ENCODE assay signal across 14 cellular contexts in the genomic region with DNA sequence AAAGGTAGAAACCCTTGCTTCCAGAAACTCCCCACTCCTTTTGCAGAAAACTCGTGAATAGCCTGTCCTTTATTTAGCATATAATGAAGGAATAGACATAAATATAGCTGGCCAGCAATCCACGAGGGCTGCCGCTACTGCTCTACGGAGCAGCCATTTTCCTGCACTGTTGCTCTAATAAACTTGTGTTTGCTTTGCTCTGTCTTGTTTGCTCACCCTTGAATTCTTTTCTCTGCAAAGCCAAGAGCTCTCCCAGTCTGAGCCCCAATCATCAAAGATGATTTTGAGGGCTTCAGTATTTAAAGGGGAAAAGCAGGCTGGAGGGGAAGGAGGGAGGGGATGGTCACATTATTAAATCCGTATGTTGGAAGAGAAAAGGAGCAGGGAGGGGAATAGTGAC. TPM values are rescaled to one million over a fixed set of nuclear protein-coding genes. Genes with fewer than 3 reads are reported as not detected.
DNase-seq lines count a peak whose midpoint lies in the region; ATAC-seq and TF ChIP-seq lines count a peak whose summit lies in the region.
"Had no signal": no experiment of that assay in that cellular context is flagged by ENCODE, and none has a peak within 500 bp of the region (broad histone marks: within the 10 kb centered on the region; RNA-seq: fewer than 3 reads in every experiment).

No MANE protein-coding gene starts in this region.

- H4K8ac ChIP-seq in mesenchymal stem cell (ENCODE audit: low read length), result no peak overlapping the region

- H2BK5ac ChIP-seq in mesenchymal stem cell (ENCODE audit: low read depth, low read length, poor library complexity, severe bottlenecking), result no peak overlapping the region

- CTCF ChIA-PET in MCF 10A (lab: Yijun Ruan, JAX), result interaction anchor here (0.6 kb wide), 1 partner anchor 117 kb away, joined by 3 read pairs; no protein-coding TSS in a partner anchor
- CTCF ChIA-PET in WTC11 (lab: Charles Lee), result interaction anchor here (0.7 kb wide), 1 partner anchor 66 kb away, joined by 4 read pairs; no protein-coding TSS in a partner anchor

- H2AK5ac ChIP-seq in mesenchymal stem cell (ENCODE audit: low read length, severe bottlenecking), result no peak overlapping the region

- no peak overlapping the region for H3K27ac ChIP-seq in mesenchymal stem cell (ENCODE audit: low read length, poor library complexity, severe bottlenecking)
- peak overlapping the region; percentile 17 to 45 for H3K27ac ChIP-seq in uterus
- H3K27ac ChIP-seq in ascending aorta, result no peak overlapping the region

- peak overlapping the region; percentile 77 for H3K9ac ChIP-seq in mesenchymal stem cell (ENCODE audit: low read length)

- peak; percentile 35 to 65 for DNase-seq in T47D (ENCODE audit: low read depth in 1 of 2, low spot score in 1 of 2)
- DNase-seq in MCF 10A (ENCODE audit: unreplicated experiment), result no peak
- DNase-seq in WTC11 (ENCODE audit: low spot score), result no peak
- no peak for DNase-seq in mesenchymal stem cell
- DNase-seq in uterus, result no peak
- no peak for DNase-seq in GDM1 (lab: John Stamatoyannopoulos, UW)
- no peak for DNase-seq in ascending aorta (ENCODE audit: low spot score in 2 of 2)
- DNase-seq: activated CD8-positive, alpha-beta memory T cell treated with anti-CD3 and anti-CD28 coated beads for 24 hours; activated gamma-delta T cell; NCI-H2171 treated with DMSO at 0.1 percent for 48 hours; nucleus accumbens; small intestine had no signal

- POLR2A ChIA-PET in MCF 10A (lab: Yijun Ruan, JAX), result no interaction called here
- POLR2A ChIA-PET in WTC11 (lab: Charles Lee), result no interaction called here

- H2AFZ ChIP-seq in mesenchymal stem cell (ENCODE audit: low read depth, low read length), result no peak overlapping the region

- H3K27ac Mint-ChIP-seq in MCF 10A (ENCODE audit: low read depth, unreplicated experiment) (no peak overlapping the region), WTC11 (peak overlapping the region; percentile 68; the same call in 1 of the 2 replicates)
- H3K27ac Mint-ChIP-seq: stimulated activated naive CD8-positive, alpha-beta T cell treated with anti-CD3 and anti-CD28 coated beads, Interleukin-15, Interleukin-2, amounts not matched to agents 100 ng/mL and 50 ng/mL, for 24 hours had no signal

- H2BK120ac ChIP-seq in mesenchymal stem cell (ENCODE audit: low read depth, low read length), result no peak overlapping the region

- H3K4me3 Mint-ChIP-seq in MCF 10A (ENCODE audit: unreplicated experiment) (no peak overlapping the region), WTC11 (no peak overlapping the region)
- H3K4me3 Mint-ChIP-seq: stimulated activated naive CD8-positive, alpha-beta T cell treated with anti-CD3 and anti-CD28 coated beads, Interleukin-15, Interleukin-2, amounts not matched to agents 100 ng/mL and 50 ng/mL, for 24 hours had no signal

- 80% methylated on average over 5 of the region's 5 CpGs for WGBS in mesenchymal stem cell

- no peak overlapping the region for H3K14ac ChIP-seq in mesenchymal stem cell (ENCODE audit: low read length in 2 of 2)

- no peak for TF ChIP-seq POLR2A in uterus (IDR thresholded peaks at IDR 0.05)

- H3K36me3 ChIP-seq in mesenchymal stem cell (ENCODE audit: control insufficient read depth in 1 of 2, insufficient read depth in 2 of 2, low read depth in 1 of 2, low read length in 2 of 2) (no peaks in the 10 kb centered on the region), uterus (no peaks in the 10 kb centered on the region), ascending aorta (no peaks in the 10 kb centered on the region)

- H2BK12ac ChIP-seq in mesenchymal stem cell (ENCODE audit: low read length in 2 of 2), result no peak overlapping the region

- peaks cover 7% of the 10 kb centered on the region for H3K4me1 ChIP-seq in mesenchymal stem cell (ENCODE audit: control insufficient read depth, insufficient read depth, low read depth, low read length)
- H3K4me1 ChIP-seq in uterus, result no peaks in the 10 kb centered on the region
- H3K4me1 ChIP-seq in ascending aorta, result no peaks in the 10 kb centered on the region

- TF ChIP-seq CTCF in MCF 10A (IDR thresholded peaks at IDR 0.05; ENCODE audit: unreplicated experiment) (no peak), WTC11 (IDR thresholded peaks at IDR 0.05) (no peak), uterus (IDR thresholded peaks at IDR 0.05) (no peak), ascending aorta (IDR thresholded peaks at IDR 0.05) (no peak)

- H3K18ac ChIP-seq in mesenchymal stem cell (ENCODE audit: low read depth in 1 of 2, low read length in 2 of 2), result no peak overlapping the region

- no peaks in the 10 kb centered on the region for H3K79me1 ChIP-seq in mesenchymal stem cell (replicated peaks; ENCODE audit: low read length, poor library complexity, severe bottlenecking)

- H3K27me3 Mint-ChIP-seq in MCF 10A (ENCODE audit: insufficient read depth, unreplicated experiment) (peaks cover 13% of the 10 kb centered on the region), WTC11 (ENCODE audit: low read depth) (peaks cover 7% of the 10 kb centered on the region)

- intact Hi-C loops in MCF 10A (cut with micrococcal nuclease) (no loop called here), uterus (cut with DNase I; ENCODE audit: low total_unique reads) (no loop called here), ascending aorta (cut with DNase I) (no loop called here)

- H3K4me2 ChIP-seq in mesenchymal stem cell (ENCODE audit: low read length, poor library complexity, severe bottlenecking), result no peak overlapping the region

- H3K4ac ChIP-seq in mesenchymal stem cell (ENCODE audit: low read depth in 1 of 2, low read length in 2 of 2), result no peak overlapping the region

- H3K9me3 Mint-ChIP-seq in MCF 10A (ENCODE audit: unreplicated experiment) (no peaks in the 10 kb centered on the region), WTC11 (peaks cover 28% of the 10 kb centered on the region)

- no peak for ATAC-seq in WTC11
- no peak for ATAC-seq in GM21367 (IDR thresholded peaks at IDR 0.05; ENCODE audit: unreplicated experiment)

- BruUV-seq in MCF 10A (replicated peaks; lab: Mats Ljungman, UMichigan), result no TSS peak

- H3K4me1 Mint-ChIP-seq in MCF 10A (ENCODE audit: insufficient read depth, unreplicated experiment), result no peaks in the 10 kb centered on the region
- 0 out of 2 replicates have a peak, but pooled peaks cover 4% of the 10 kb centered on the region for H3K4me1 Mint-ChIP-seq in WTC11

- peaks cover 5% of the 10 kb centered on the region for H3K9me3 ChIP-seq in mesenchymal stem cell (ENCODE audit: control insufficient read depth, low read length)
- no peaks in the 10 kb centered on the region for H3K9me3 ChIP-seq in uterus
- H3K9me3 ChIP-seq in ascending aorta, result no peaks in the 10 kb centered on the region

- H2BK15ac ChIP-seq in mesenchymal stem cell (ENCODE audit: low read depth, poor library complexity, severe bottlenecking), result no peak overlapping the region

- no peak overlapping the region for H4K91ac ChIP-seq in mesenchymal stem cell (ENCODE audit: low read length)

- in situ Hi-C loops in T47D (cut with HindIII; ENCODE audit: low pct_unique_long_range_greater_than_20kb, low sequenced_read_pairs), result no loop called here

- no peak overlapping the region for H3K23ac ChIP-seq in mesenchymal stem cell (ENCODE audit: low read length in 2 of 2)

- peaks cover 4% of the 10 kb centered on the region for H3K36me3 Mint-ChIP-seq in MCF 10A (ENCODE audit: insufficient read depth, unreplicated experiment)
- H3K36me3 Mint-ChIP-seq in WTC11, result peaks cover 26% of the 10 kb centered on the region

- H3K27me3 ChIP-seq in mesenchymal stem cell (ENCODE audit: control insufficient read depth in 1 of 2, insufficient read depth in 1 of 2, low read length in 2 of 2) (no peaks in the 10 kb centered on the region), uterus (no peaks in the 10 kb centered on the region), ascending aorta (no peaks in the 10 kb centered on the region)

- H3K4me3 ChIP-seq in mesenchymal stem cell (ENCODE audit: insufficient read depth in 1 of 2, low read depth in 1 of 2, low read length in 2 of 2), result peak overlapping the region in 1 of 2 experiments; percentile 65
- no peak overlapping the region for H3K4me3 ChIP-seq in uterus
- no peak overlapping the region for H3K4me3 ChIP-seq in ascending aorta

TF ChIP-seq in WTC11, 78 proteins besides CTCF, POLR2A, EP300 and RAD21 (continues in another document):
- TF ChIP-seq CREM (CRISPR knock-in tag; IDR thresholded peaks at IDR 0.05), result no peak
- TF ChIP-seq ZNF396 (CRISPR knock-in tag; IDR thresholded peaks at IDR 0.05; ENCODE audit: borderline replicate concordance), result no peak
- no peak for TF ChIP-seq EMX1 (CRISPR knock-in tag; IDR thresholded peaks at IDR 0.05)
- TF ChIP-seq SOX15 (CRISPR knock-in tag; IDR thresholded peaks at IDR 0.05), result no peak
- no peak for TF ChIP-seq SMAD4 (CRISPR knock-in tag; IDR thresholded peaks at IDR 0.05)
- TF ChIP-seq, protein P1, sequence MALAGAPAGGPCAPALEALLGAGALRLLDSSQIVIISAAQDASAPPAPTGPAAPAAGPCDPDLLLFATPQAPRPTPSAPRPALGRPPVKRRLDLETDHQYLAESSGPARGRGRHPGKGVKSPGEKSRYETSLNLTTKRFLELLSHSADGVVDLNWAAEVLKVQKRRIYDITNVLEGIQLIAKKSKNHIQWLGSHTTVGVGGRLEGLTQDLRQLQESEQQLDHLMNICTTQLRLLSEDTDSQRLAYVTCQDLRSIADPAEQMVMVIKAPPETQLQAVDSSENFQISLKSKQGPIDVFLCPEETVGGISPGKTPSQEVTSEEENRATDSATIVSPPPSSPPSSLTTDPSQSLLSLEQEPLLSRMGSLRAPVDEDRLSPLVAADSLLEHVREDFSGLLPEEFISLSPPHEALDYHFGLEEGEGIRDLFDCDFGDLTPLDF (CRISPR knock-in tag; IDR thresholded peaks at IDR 0.05), result no peak
- TF ChIP-seq JUN (CRISPR knock-in tag; IDR thresholded peaks at IDR 0.05), result no peak
- no peak for TF ChIP-seq MYBL2 (CRISPR knock-in tag; IDR thresholded peaks at IDR 0.05)

RNA-seq across cellular contexts. Expression of gene CHKA, which starts 16.6 kb away (rescaled TPM):
- total RNA-seq in MCF 10A (2022) (7.8 and 13.7 TPM in 2 replicates), WTC11 (2021) (62.6 to 76.1 TPM (median 64.0 TPM) in 3 replicates), uterus (10 to 100 TPM; 21.8 to 57.1 (median 30.3) TPM), ascending aorta (10.1 TPM)
- 22.7 TPM for polyA plus RNA-seq in mesenchymal stem cell (2013, experiment 1 of 2)
- polyA plus RNA-seq in mesenchymal stem cell (2013, experiment 2 of 2), result 22.9 TPM

Comparison
In these comparisons a context has a peak if more than half of its experiments do, and no peak if none do; other contexts are left out.
1. DNase-seq: peak in T47D (2 of 2); none in MCF 10A (single experiment), WTC11 (single experiment), mesenchymal stem cell (single experiment), uterus (0 of 2), GDM1 (single experiment) and ascending aorta (0 of 2).
2. H3K27ac ChIP-seq: peak in uterus (2 of 2); none in mesenchymal stem cell (single experiment) and ascending aorta (0 of 2).